In the genomic region with DNA sequence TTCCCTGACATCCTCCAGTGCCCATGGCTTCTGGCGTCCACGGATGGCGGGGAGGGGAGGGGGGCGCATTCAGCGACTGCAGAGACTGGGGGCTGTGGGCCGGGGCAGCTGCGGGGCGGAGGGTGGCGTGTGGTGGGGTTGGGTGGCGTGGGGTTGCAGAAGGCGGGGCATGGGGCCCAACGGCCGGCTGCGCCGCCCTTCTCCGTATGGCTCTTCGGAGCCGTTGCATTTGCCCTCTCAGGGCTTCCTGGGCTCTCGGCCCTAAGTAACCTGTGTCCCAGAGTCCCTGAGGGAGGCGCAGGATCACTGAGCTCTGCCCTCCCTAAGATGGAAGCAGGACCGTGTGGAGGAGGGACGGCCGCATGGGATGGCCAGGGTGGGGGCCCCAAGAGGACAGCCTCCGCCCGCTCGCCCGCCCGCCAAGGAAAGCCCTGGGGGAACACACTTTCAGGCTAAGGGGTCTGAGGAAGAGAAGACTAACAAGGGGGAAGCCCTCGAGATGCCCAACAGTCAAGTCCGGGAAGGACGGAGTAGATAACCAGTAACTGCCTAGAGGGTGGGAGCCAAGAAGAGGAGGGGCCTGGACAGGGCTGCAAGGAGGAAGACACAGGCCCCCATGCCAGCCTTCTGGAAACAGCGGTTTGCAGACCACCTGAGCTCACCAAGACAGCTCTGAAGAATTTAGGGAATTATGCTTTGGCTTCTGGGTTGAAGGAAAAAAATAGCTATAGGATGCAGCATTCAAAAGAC, we compare ENCODE assay signal across 8 cellular contexts. TPM values are rescaled to one million over a fixed set of nuclear protein-coding genes. Genes with fewer than 3 reads are reported as not detected.
A peak's percentile ranks its signal among the peaks of the same experiment; 100 is the strongest.
DNase-seq lines count a peak whose midpoint lies in the region; ATAC-seq and TF ChIP-seq lines count a peak whose summit lies in the region.

No MANE protein-coding gene starts in this region.

- H3K36me3 ChIP-seq in right atrium auricular region, result no peaks in the 10 kb centered on the region

- H3K27ac Mint-ChIP-seq in activated T-helper 1 cell treated with anti-CD3 and anti-CD28 coated beads, Interleukin-12 subunit alpha, Interleukin-12 subunit beta, Interleukin-2, Interleukin-4 antibody, amounts not matched to agents 30 ng/mL and 10 ng/mL and 1 ng/mL, durations not matched to agents 14 hours and 24 hours and 36 hours, result no peak overlapping the region

- H3K4me3 Mint-ChIP-seq in activated T-helper 1 cell treated with anti-CD3 and anti-CD28 coated beads, Interleukin-12 subunit alpha, Interleukin-12 subunit beta, Interleukin-2, Interleukin-4 antibody, amounts not matched to agents 30 ng/mL and 10 ng/mL and 1 ng/mL, durations not matched to agents 14 hours and 24 hours and 36 hours, result peak overlapping the region; percentile 60

- TF ChIP-seq CTCF in 22Rv1 (IDR thresholded peaks at IDR 0.05) (0 out of 2 replicates have a peak, but pooled peaks have one; percentile 4), GM12864 (IDR thresholded peaks at IDR 0.05; ENCODE audit: low read depth, low read length, missing control alignments) (no peak), right atrium auricular region (IDR thresholded peaks at IDR 0.05) (peak in 1 of 2 donors; percentile 10)

- H3K36me3 Mint-ChIP-seq in activated T-helper 1 cell treated with anti-CD3 and anti-CD28 coated beads, Interleukin-12 subunit alpha, Interleukin-12 subunit beta, Interleukin-2, Interleukin-4 antibody, amounts not matched to agents 30 ng/mL and 10 ng/mL and 1 ng/mL, durations not matched to agents 14 hours and 24 hours and 36 hours (ENCODE audit: low read depth), result peaks cover 10% of the 10 kb centered on the region

- H3K4me3 ChIP-seq in GM12864 (ENCODE audit: low read depth, low read length) (peak overlapping the region; percentile 72), right atrium auricular region (peak overlapping the region; percentile 67 to 68), skeletal muscle cell (ENCODE audit: low read depth, low read length) (peak overlapping the region; percentile 60)

- ATAC-seq in GM18909 (IDR thresholded peaks at IDR 0.05; ENCODE audit: poor library complexity, unreplicated experiment), result no peak
- ATAC-seq in GM18858 (IDR thresholded peaks at IDR 0.05; ENCODE audit: unreplicated experiment), result no peak

- DNase-seq in GM12864 (ENCODE audit: low read depth) (no peak), right atrium auricular region (ENCODE audit: low spot score) (no peak), skeletal muscle cell (ENCODE audit: low read depth) (no peak)
- no peak for DNase-seq in activated T-helper 1 cell treated with anti-CD3 and anti-CD28 coated beads, Interleukin-12 subunit alpha, Interleukin-12 subunit beta, Interleukin-2, Interleukin-4 antibody, amounts not matched to agents 30 ng/mL and 10 ng/mL and 1 ng/mL, durations not matched to agents 14 hours and 24 hours and 36 hours (ENCODE audit: low spot score)
- DNase-seq in stimulated activated CD4-positive, alpha-beta T cell treated with anti-CD3 and anti-CD28 coated beads, Interleukin-15, amount 100 ng/mL, for 24 hours, result no peak

- peaks cover 30% of the 10 kb centered on the region for H3K27me3 Mint-ChIP-seq in activated T-helper 1 cell treated with anti-CD3 and anti-CD28 coated beads, Interleukin-12 subunit alpha, Interleukin-12 subunit beta, Interleukin-2, Interleukin-4 antibody, amounts not matched to agents 30 ng/mL and 10 ng/mL and 1 ng/mL, durations not matched to agents 14 hours and 24 hours and 36 hours (ENCODE audit: insufficient read depth)

- H3K27ac ChIP-seq in 22Rv1 (peak overlapping the region; percentile 76), right atrium auricular region (peak overlapping the region; percentile 50 to 64)

- H3K4me1 Mint-ChIP-seq in activated T-helper 1 cell treated with anti-CD3 and anti-CD28 coated beads, Interleukin-12 subunit alpha, Interleukin-12 subunit beta, Interleukin-2, Interleukin-4 antibody, amounts not matched to agents 30 ng/mL and 10 ng/mL and 1 ng/mL, durations not matched to agents 14 hours and 24 hours and 36 hours (ENCODE audit: low read depth), result peaks cover 6% of the 10 kb centered on the region

- peaks cover 0 to 29% of the 10 kb centered on the region in 2 donors for H3K4me1 ChIP-seq in right atrium auricular region

- H3K9me3 Mint-ChIP-seq in activated T-helper 1 cell treated with anti-CD3 and anti-CD28 coated beads, Interleukin-12 subunit alpha, Interleukin-12 subunit beta, Interleukin-2, Interleukin-4 antibody, amounts not matched to agents 30 ng/mL and 10 ng/mL and 1 ng/mL, durations not matched to agents 14 hours and 24 hours and 36 hours, result no peaks in the 10 kb centered on the region

- no peaks in the 10 kb centered on the region for H3K9me3 ChIP-seq in right atrium auricular region

- no peaks in the 10 kb centered on the region for H3K27me3 ChIP-seq in right atrium auricular region

- intact Hi-C loops in activated T-helper 1 cell treated with anti-CD3 and anti-CD28 coated beads, Interleukin-12 subunit alpha, Interleukin-12 subunit beta, Interleukin-2, Interleukin-4 antibody, amounts not matched to agents 30 ng/mL and 10 ng/mL and 1 ng/mL, durations not matched to agents 14 hours and 24 hours and 36 hours (cut with micrococcal nuclease), result no loop called here

RNA-seq across cellular contexts. Expression of gene AIFM3, which starts 9.2 kb away (rescaled TPM):
- 0.88 and 0.93 TPM in 2 replicates for total RNA-seq in activated T-helper 1 cell treated with anti-CD3 and anti-CD28 coated beads, Interleukin-12 subunit alpha, Interleukin-12 subunit beta, Interleukin-2, Interleukin-4 antibody, amounts not matched to agents 30 ng/mL and 10 ng/mL and 1 ng/mL, durations not matched to agents 14 hours and 24 hours and 36 hours
- total RNA-seq in right atrium auricular region, result 1 to 10 TPM in 1 of 2 donors, under 1 TPM in 1; 0.75 to 1.0 TPM

RNA-seq across cellular contexts. Expression of gene LZTR1, which starts 24.2 kb away (rescaled TPM):
- total RNA-seq in activated T-helper 1 cell treated with anti-CD3 and anti-CD28 coated beads, Interleukin-12 subunit alpha, Interleukin-12 subunit beta, Interleukin-2, Interleukin-4 antibody, amounts not matched to agents 30 ng/mL and 10 ng/mL and 1 ng/mL, durations not matched to agents 14 hours and 24 hours and 36 hours, result 81.9 and 87.5 TPM in 2 replicates
- total RNA-seq in right atrium auricular region, result 10 to 100 TPM; 20.7 to 24.7 TPM

RNA-seq across cellular contexts. Expression of gene CRKL, which starts 40.7 kb away (rescaled TPM):
- total RNA-seq in activated T-helper 1 cell treated with anti-CD3 and anti-CD28 coated beads, Interleukin-12 subunit alpha, Interleukin-12 subunit beta, Interleukin-2, Interleukin-4 antibody, amounts not matched to agents 30 ng/mL and 10 ng/mL and 1 ng/mL, durations not matched to agents 14 hours and 24 hours and 36 hours, result 78.2 and 79.2 TPM in 2 replicates
- 10 to 100 TPM; 46.7 to 53.7 TPM for total RNA-seq in right atrium auricular region

RNA-seq across cellular contexts. Expression of gene THAP7, which starts 44.1 kb away (rescaled TPM):
- total RNA-seq in activated T-helper 1 cell treated with anti-CD3 and anti-CD28 coated beads, Interleukin-12 subunit alpha, Interleukin-12 subunit beta, Interleukin-2, Interleukin-4 antibody, amounts not matched to agents 30 ng/mL and 10 ng/mL and 1 ng/mL, durations not matched to agents 14 hours and 24 hours and 36 hours, result 35.1 and 36.8 TPM in 2 replicates
- total RNA-seq in right atrium auricular region, result 10 to 100 TPM; 39.8 to 51.1 TPM

RNA-seq across cellular contexts. Expression of gene P2RX6, which starts 57.1 kb away (rescaled TPM):
- total RNA-seq in activated T-helper 1 cell treated with anti-CD3 and anti-CD28 coated beads, Interleukin-12 subunit alpha, Interleukin-12 subunit beta, Interleukin-2, Interleukin-4 antibody, amounts not matched to agents 30 ng/mL and 10 ng/mL and 1 ng/mL, durations not matched to agents 14 hours and 24 hours and 36 hours, result 0.18 and 0.22 TPM in 2 replicates
- 1 to 10 TPM; 1.0 to 5.4 TPM for total RNA-seq in right atrium auricular region
